9 cellular contexts compared by ENCODE assay signal in genomic region chr10:8332730-8333111, GRCh38.
DNase-seq lines count a peak whose midpoint lies in the region; ATAC-seq and TF ChIP-seq lines count a peak whose summit lies in the region.
"Had no signal": no experiment of that assay in that cellular context is flagged by ENCODE, and none has a peak within 500 bp of the region (broad histone marks: within the 10 kb centered on the region; RNA-seq: fewer than 3 reads in every experiment).

No MANE protein-coding gene starts in this region.

- no peak overlapping the region for H2BK20ac ChIP-seq in IMR-90 (ENCODE audit: low read depth, low read length)

- peak overlapping the region; percentile 93 to 99 (median 97) for H3K27ac Mint-ChIP-seq in naive thymus-derived CD8-positive, alpha-beta T cell
- H3K27ac Mint-ChIP-seq in endothelial cell (ENCODE audit: unreplicated experiment) = no peak overlapping the region

- H3K4me2 ChIP-seq in IMR-90 (ENCODE audit: low read depth, low read length) = peak overlapping the region; percentile 54

- peak overlapping the region; percentile 18 for H2AFZ ChIP-seq in IMR-90 (replicated peaks; ENCODE audit: low read length, poor library complexity)

- POLR2A ChIA-PET in IMR-90 (lab: Charles Lee; ENCODE audit: unreplicated experiment) = no interaction called here
- POLR2A ChIA-PET in naive thymus-derived CD8-positive, alpha-beta T cell (lab: Charles Lee) = interaction anchor here (1.0 to 2.2 kb wide), 13 partner anchors 11 to 678 kb away, joined by 3 to 14 read pairs (median 6); partner anchors contain the start of gene GATA3

- DNase-seq in BE2C (no peak), IMR-90 (no peak), breast epithelium (ENCODE audit: low spot score in 2 of 2) (no peak), SKM-1 treated with dmso at 0.1 percent for 144 hours (lab: John Stamatoyannopoulos, UW; ENCODE audit: unreplicated experiment) (no peak), endothelial cell (ENCODE audit: low spot score) (no peak)
- no peak for DNase-seq in naive thymus-derived CD8-positive, alpha-beta T cell
- DNase-seq: NCI-H1417 had no signal

- H3K4ac ChIP-seq in IMR-90 (ENCODE audit: low read depth, low read length) = no peak overlapping the region

- H3K27me3 ChIP-seq in BE2C = no peaks in the 10 kb centered on the region
- no peaks in the 10 kb centered on the region for H3K27me3 ChIP-seq in IMR-90 (ENCODE audit: control insufficient read depth, insufficient read depth, low read length)
- no peaks in the 10 kb centered on the region for H3K27me3 ChIP-seq in breast epithelium

- H3K56ac ChIP-seq in IMR-90 (ENCODE audit: extremely low read depth, insufficient read depth, low read length) = no peak overlapping the region

- H3K4me3 Mint-ChIP-seq in naive thymus-derived CD8-positive, alpha-beta T cell = peak overlapping the region; percentile 76 to 92 (median 86)
- no peak overlapping the region for H3K4me3 Mint-ChIP-seq in endothelial cell (ENCODE audit: unreplicated experiment)

- H2BK120ac ChIP-seq in IMR-90 (ENCODE audit: low read depth, low read length) = no peak overlapping the region

- H3K36me3 Mint-ChIP-seq in naive thymus-derived CD8-positive, alpha-beta T cell = no peaks in the 10 kb centered on the region
- no peaks in the 10 kb centered on the region for H3K36me3 Mint-ChIP-seq in endothelial cell (ENCODE audit: low read depth, unreplicated experiment)

- H2AK5ac ChIP-seq in IMR-90 (ENCODE audit: low read depth, low read length) = no peak overlapping the region

- no peaks in the 10 kb centered on the region for H3K9me3 Mint-ChIP-seq in naive thymus-derived CD8-positive, alpha-beta T cell
- H3K9me3 Mint-ChIP-seq in endothelial cell (ENCODE audit: unreplicated experiment) = no peaks in the 10 kb centered on the region

- H3K4me3 ChIP-seq in BE2C (ENCODE audit: low read depth, low read length) (peak overlapping the region; percentile 75), IMR-90 (ENCODE audit: insufficient read depth, low read depth, low read length) (no peak overlapping the region), breast epithelium (peak overlapping the region; percentile 10 to 63 (median 45))

- TF ChIP-seq CTCF in BE2C (IDR thresholded peaks at IDR 0.05; ENCODE audit: low read depth, low read length) = no peak
- TF ChIP-seq CTCF in IMR-90 (conservative IDR thresholded peaks at IDR 0.05; ENCODE audit: low read depth, low read length) = no peak
- no peak for TF ChIP-seq CTCF in breast epithelium (IDR thresholded peaks at IDR 0.05)
- no peak for TF ChIP-seq CTCF in endothelial cell (IDR thresholded peaks at IDR 0.05; ENCODE audit: unreplicated experiment)

- H3K14ac ChIP-seq in IMR-90 (replicated peaks; ENCODE audit: low read depth, low read length) = no peak overlapping the region

- no peaks in the 10 kb centered on the region for H3K36me3 ChIP-seq in BE2C
- no peaks in the 10 kb centered on the region for H3K36me3 ChIP-seq in IMR-90 (ENCODE audit: control insufficient read depth, insufficient read depth, low read length)
- no peaks in the 10 kb centered on the region for H3K36me3 ChIP-seq in breast epithelium

- H3K4me1 Mint-ChIP-seq in naive thymus-derived CD8-positive, alpha-beta T cell = peaks cover 17 to 34% (median 30%) of the 10 kb centered on the region in 4 donors
- H3K4me1 Mint-ChIP-seq in endothelial cell (ENCODE audit: unreplicated experiment) = peaks cover 14% of the 10 kb centered on the region

- intact Hi-C loops in IMR-90 (cut with micrococcal nuclease) (no loop called here), breast epithelium (cut with DNase I; ENCODE audit: low total_unique reads) (no loop called here)

- no peak overlapping the region for H2AK9ac ChIP-seq in IMR-90 (replicated peaks; ENCODE audit: low read depth, low read length, poor library complexity)

- H4K20me1 ChIP-seq in IMR-90 (ENCODE audit: insufficient read depth, low read length) = no peaks in the 10 kb centered on the region

- no peak for TF ChIP-seq POLR2A in IMR-90 (IDR thresholded peaks at IDR 0.05; ENCODE audit: low read depth, low read length)
- TF ChIP-seq POLR2A in breast epithelium (IDR thresholded peaks at IDR 0.05) = no peak

- in situ Hi-C loops in IMR-90 (cut with MboI; ENCODE audit: low sequenced_read_pairs) = no loop called here

- H3K9me3 ChIP-seq in BE2C = no peaks in the 10 kb centered on the region
- H3K9me3 ChIP-seq in IMR-90 (ENCODE audit: control insufficient read depth, insufficient read depth, low read length) = peaks cover 12% of the 10 kb centered on the region
- H3K9me3 ChIP-seq in breast epithelium = no peaks in the 10 kb centered on the region

- whole genome bisulfite sequencing in IMR-90 (ENCODE audit: extremely low coverage in 2 of 2, insufficient read length in 1 of 2), 2 experiments = 0 to 75% methylated on average over 1 to 2 of the region's 6 CpGs

- peaks cover 0 to 2% (median 0%) of the 10 kb centered on the region in 5 donors for H3K27me3 Mint-ChIP-seq in naive thymus-derived CD8-positive, alpha-beta T cell
- peaks cover 1% of the 10 kb centered on the region for H3K27me3 Mint-ChIP-seq in endothelial cell (ENCODE audit: unreplicated experiment)

- H3K27ac ChIP-seq in IMR-90 (ENCODE audit: insufficient read depth, low read length) (no peak overlapping the region), breast epithelium (no peak overlapping the region)

- TF ChIP-seq RAD21 in IMR-90 (IDR thresholded peaks at IDR 0.05; ENCODE audit: low read length) = no peak

- H3K23ac ChIP-seq in IMR-90 (ENCODE audit: low read depth, low read length) = no peak overlapping the region

- H4K8ac ChIP-seq in IMR-90 (ENCODE audit: low read depth in 2 of 2, low read length in 2 of 2) = no peak overlapping the region

- H4K91ac ChIP-seq in IMR-90 (ENCODE audit: insufficient read depth, low read depth, low read length) = no peak overlapping the region

- no peaks in the 10 kb centered on the region for H3K79me1 ChIP-seq in IMR-90 (ENCODE audit: low read depth in 1 of 2, low read length in 2 of 2)

- H2BK15ac ChIP-seq in IMR-90 (ENCODE audit: low read depth, low read length) = no peak overlapping the region

- H4K5ac ChIP-seq in IMR-90 (ENCODE audit: low read depth, low read length) = no peak overlapping the region

- BruUV-seq in IMR-90 (replicated peaks; lab: Mats Ljungman, UMichigan) = no TSS peak

- no peaks in the 10 kb centered on the region for H3K4me1 ChIP-seq in BE2C
- H3K4me1 ChIP-seq in IMR-90 (ENCODE audit: control insufficient read depth, insufficient read depth, low read length) = no peaks in the 10 kb centered on the region
- H3K4me1 ChIP-seq in breast epithelium = no peaks in the 10 kb centered on the region

- no peak overlapping the region for H2BK5ac ChIP-seq in IMR-90 (ENCODE audit: low read depth, low read length, poor library complexity, severe bottlenecking)

- CTCF ChIA-PET in IMR-90 (lab: Yijun Ruan, JAX) = no interaction called here

- H3K9me1 ChIP-seq in IMR-90 (ENCODE audit: insufficient read depth, low read length) = no peaks in the 10 kb centered on the region

- H3K18ac ChIP-seq in IMR-90 (ENCODE audit: low read depth, low read length) = no peak overlapping the region

- ATAC-seq in IMR-90 (ENCODE audit: low read depth) (no peak), HG03280 (IDR thresholded peaks at IDR 0.05; ENCODE audit: unreplicated experiment) (no peak), GM18858 (IDR thresholded peaks at IDR 0.05; ENCODE audit: unreplicated experiment) (no peak)
- no peak for ATAC-seq in naive thymus-derived CD8-positive, alpha-beta T cell

- H3K9ac ChIP-seq in IMR-90 (ENCODE audit: low read depth, low read length) = no peak overlapping the region

- dilution Hi-C loops in IMR-90 (cut with HindIII; ENCODE audit: low sequenced_read_pairs, unreplicated experiment) = no loop called here

TF ChIP-seq in IMR-90, 13 proteins besides CTCF, POLR2A, EP300 and RAD21:
- no peak for TF ChIP-seq CEBPB (IDR thresholded peaks at IDR 0.05; ENCODE audit: low read depth, low read length)
- TF ChIP-seq CHD1 (IDR thresholded peaks at IDR 0.05; ENCODE audit: low read depth, low read length) = no peak
- no peak for TF ChIP-seq ELK1 (IDR thresholded peaks at IDR 0.05; ENCODE audit: borderline replicate concordance, low read depth, low read length)
- TF ChIP-seq RCOR1 (IDR thresholded peaks at IDR 0.05; ENCODE audit: insufficient replicate concordance, low read length) = no peak
- TF ChIP-seq NFE2L2 (IDR thresholded peaks at IDR 0.05; ENCODE audit: low read depth, low read length) = no peak
- TF ChIP-seq BHLHE40 (IDR thresholded peaks at IDR 0.05; ENCODE audit: low read depth, low read length) = no peak
- TF ChIP-seq FOS (IDR thresholded peaks at IDR 0.05; ENCODE audit: low read depth, low read length) = no peak
- no peak for TF ChIP-seq USF2 (IDR thresholded peaks at IDR 0.05; ENCODE audit: low read depth, low read length)
- TF ChIP-seq MAZ (IDR thresholded peaks at IDR 0.05; ENCODE audit: borderline replicate concordance, low read depth, low read length) = no peak
- TF ChIP-seq MXI1 (IDR thresholded peaks at IDR 0.05; ENCODE audit: borderline replicate concordance, low read depth, low read length) = no peak
- no peak for TF ChIP-seq MAFK (IDR thresholded peaks at IDR 0.05; ENCODE audit: low read depth, low read length)
- no peak for TF ChIP-seq RFX5 (IDR thresholded peaks at IDR 0.05; ENCODE audit: low read depth, low read length)
